In the genomic region with DNA sequence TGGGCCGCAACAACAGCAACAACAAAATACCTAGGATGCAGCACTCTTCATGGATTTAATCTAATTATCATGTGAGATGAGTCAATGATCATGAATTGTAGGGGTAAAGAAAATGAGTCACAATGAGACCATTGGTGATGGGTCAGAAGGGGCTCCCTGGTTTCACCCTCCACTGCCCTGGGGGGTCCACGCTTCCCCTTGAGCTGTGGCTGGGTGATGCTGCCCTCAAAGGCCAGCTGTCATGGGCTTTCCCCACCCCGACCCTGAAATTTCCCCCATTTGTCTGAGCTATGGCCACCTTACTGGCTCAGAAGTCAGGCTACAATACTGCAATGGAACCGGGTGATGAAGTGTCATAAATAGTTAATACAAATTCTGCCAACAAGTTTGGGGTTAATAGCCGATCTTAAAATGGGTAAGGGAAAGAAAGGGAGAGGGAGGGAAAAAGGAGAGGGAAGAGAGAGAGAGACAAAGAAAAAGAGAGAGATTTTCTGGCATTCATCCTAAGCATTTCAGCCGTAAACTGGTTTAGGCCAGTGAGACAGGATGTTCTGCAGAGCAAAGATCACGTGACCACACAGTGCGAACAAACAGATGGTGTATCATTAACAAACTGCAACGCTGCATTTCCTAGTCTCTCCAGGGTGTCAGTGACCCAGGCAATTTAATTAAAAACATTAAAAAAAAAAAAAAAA, we compare ENCODE assay signal across 1 cellular context.
TF ChIP-seq lines count a peak whose summit lies in the region.

No MANE protein-coding gene starts in this region.

TF ChIP-seq in HepG2, 621 proteins besides CTCF, POLR2A, EP300 and RAD21 (continued from another document and continues in another):
- TF ChIP-seq, protein P1, sequence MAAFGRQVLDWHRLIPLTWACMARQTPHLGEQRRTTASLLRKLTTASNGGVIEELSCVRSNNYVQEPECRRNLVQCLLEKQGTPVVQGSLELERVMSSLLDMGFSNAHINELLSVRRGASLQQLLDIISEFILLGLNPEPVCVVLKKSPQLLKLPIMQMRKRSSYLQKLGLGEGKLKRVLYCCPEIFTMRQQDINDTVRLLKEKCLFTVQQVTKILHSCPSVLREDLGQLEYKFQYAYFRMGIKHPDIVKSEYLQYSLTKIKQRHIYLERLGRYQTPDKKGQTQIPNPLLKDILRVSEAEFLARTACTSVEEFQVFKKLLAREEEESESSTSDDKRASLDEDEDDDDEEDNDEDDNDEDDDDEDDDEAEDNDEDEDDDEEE (CRISPR knock-in tag; IDR thresholded peaks at IDR 0.05), result no peak
- TF ChIP-seq ZSCAN30 (CRISPR knock-in tag; IDR thresholded peaks at IDR 0.05), result no peak
- TF ChIP-seq ZNF878 (CRISPR knock-in tag; IDR thresholded peaks at IDR 0.05), result no peak
- TF ChIP-seq, protein P2, sequence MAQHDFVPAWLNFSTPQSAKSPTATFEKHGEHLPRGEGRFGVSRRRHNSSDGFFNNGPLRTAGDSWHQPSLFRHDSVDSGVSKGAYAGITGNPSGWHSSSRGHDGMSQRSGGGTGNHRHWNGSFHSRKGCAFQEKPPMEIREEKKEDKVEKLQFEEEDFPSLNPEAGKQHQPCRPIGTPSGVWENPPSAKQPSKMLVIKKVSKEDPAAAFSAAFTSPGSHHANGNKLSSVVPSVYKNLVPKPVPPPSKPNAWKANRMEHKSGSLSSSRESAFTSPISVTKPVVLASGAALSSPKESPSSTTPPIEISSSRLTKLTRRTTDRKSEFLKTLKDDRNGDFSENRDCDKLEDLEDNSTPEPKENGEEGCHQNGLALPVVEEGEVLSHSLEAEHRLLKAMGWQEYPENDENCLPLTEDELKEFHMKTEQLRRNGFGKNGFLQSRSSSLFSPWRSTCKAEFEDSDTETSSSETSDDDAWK (CRISPR knock-in tag; IDR thresholded peaks at IDR 0.05), result no peak
- TF ChIP-seq THAP11 (CRISPR knock-in tag; IDR thresholded peaks at IDR 0.05), result no peak
- TF ChIP-seq IKZF1 (IDR thresholded peaks at IDR 0.05), result no peak
- no peak for TF ChIP-seq CREB1 (IDR thresholded peaks at IDR 0.05)
- no peak; the same call in 1 of the 2 replicates for TF ChIP-seq CREB1 (CRISPR knock-in tag; IDR thresholded peaks at IDR 0.05)
- no peak for TF ChIP-seq MED13 (CRISPR knock-in tag; IDR thresholded peaks at IDR 0.05)
- no peak for TF ChIP-seq ZNF562 (CRISPR knock-in tag; IDR thresholded peaks at IDR 0.05; ENCODE audit: borderline replicate concordance)
- no peak for TF ChIP-seq TCF7 (IDR thresholded peaks at IDR 0.05; ENCODE audit: low read depth)
- no peak for TF ChIP-seq MTF2 (CRISPR knock-in tag; IDR thresholded peaks at IDR 0.05; ENCODE audit: borderline replicate concordance)
- TF ChIP-seq ZMYM3 (CRISPR knock-in tag; IDR thresholded peaks at IDR 0.05), result no peak
- no peak for TF ChIP-seq IRX3 (CRISPR knock-in tag; IDR thresholded peaks at IDR 0.05; ENCODE audit: borderline replicate concordance, low read depth)
- TF ChIP-seq, protein P3, sequence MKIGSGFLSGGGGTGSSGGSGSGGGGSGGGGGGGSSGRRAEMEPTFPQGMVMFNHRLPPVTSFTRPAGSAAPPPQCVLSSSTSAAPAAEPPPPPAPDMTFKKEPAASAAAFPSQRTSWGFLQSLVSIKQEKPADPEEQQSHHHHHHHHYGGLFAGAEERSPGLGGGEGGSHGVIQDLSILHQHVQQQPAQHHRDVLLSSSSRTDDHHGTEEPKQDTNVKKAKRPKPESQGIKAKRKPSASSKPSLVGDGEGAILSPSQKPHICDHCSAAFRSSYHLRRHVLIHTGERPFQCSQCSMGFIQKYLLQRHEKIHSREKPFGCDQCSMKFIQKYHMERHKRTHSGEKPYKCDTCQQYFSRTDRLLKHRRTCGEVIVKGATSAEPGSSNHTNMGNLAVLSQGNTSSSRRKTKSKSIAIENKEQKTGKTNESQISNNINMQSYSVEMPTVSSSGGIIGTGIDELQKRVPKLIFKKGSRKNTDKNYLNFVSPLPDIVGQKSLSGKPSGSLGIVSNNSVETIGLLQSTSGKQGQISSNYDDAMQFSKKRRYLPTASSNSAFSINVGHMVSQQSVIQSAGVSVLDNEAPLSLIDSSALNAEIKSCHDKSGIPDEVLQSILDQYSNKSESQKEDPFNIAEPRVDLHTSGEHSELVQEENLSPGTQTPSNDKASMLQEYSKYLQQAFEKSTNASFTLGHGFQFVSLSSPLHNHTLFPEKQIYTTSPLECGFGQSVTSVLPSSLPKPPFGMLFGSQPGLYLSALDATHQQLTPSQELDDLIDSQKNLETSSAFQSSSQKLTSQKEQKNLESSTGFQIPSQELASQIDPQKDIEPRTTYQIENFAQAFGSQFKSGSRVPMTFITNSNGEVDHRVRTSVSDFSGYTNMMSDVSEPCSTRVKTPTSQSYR (CRISPR knock-in tag; IDR thresholded peaks at IDR 0.05; ENCODE audit: borderline replicate concordance), result no peak
- TF ChIP-seq, protein P4, sequence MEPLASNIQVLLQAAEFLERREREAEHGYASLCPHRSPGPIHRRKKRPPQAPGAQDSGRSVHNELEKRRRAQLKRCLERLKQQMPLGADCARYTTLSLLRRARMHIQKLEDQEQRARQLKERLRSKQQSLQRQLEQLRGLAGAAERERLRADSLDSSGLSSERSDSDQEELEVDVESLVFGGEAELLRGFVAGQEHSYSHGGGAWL (CRISPR knock-in tag; IDR thresholded peaks at IDR 0.05), result no peak
- TF ChIP-seq FOXP1 (IDR thresholded peaks at IDR 0.05), result no peak
- no peak for TF ChIP-seq FOXP1 (CRISPR knock-in tag; IDR thresholded peaks at IDR 0.05)
- no peak for TF ChIP-seq ZNF598 (CRISPR knock-in tag; IDR thresholded peaks at IDR 0.05; ENCODE audit: borderline replicate concordance)
- no peak for TF ChIP-seq ZNF569 (CRISPR knock-in tag; IDR thresholded peaks at IDR 0.05; ENCODE audit: borderline replicate concordance)
- TF ChIP-seq ZNF709 (CRISPR knock-in tag; IDR thresholded peaks at IDR 0.05), result no peak
- no peak for TF ChIP-seq SCMH1 (CRISPR knock-in tag; IDR thresholded peaks at IDR 0.05; ENCODE audit: borderline replicate concordance)
- TF ChIP-seq TP53 (CRISPR knock-in tag; conservative IDR thresholded peaks at IDR 0.05), result no peak
- no peak for TF ChIP-seq ZFYVE20 (CRISPR knock-in tag; IDR thresholded peaks at IDR 0.05; ENCODE audit: borderline replicate concordance, low read depth)
- TF ChIP-seq, protein P5, sequence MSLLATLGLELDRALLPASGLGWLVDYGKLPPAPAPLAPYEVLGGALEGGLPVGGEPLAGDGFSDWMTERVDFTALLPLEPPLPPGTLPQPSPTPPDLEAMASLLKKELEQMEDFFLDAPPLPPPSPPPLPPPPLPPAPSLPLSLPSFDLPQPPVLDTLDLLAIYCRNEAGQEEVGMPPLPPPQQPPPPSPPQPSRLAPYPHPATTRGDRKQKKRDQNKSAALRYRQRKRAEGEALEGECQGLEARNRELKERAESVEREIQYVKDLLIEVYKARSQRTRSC (CRISPR knock-in tag; IDR thresholded peaks at IDR 0.05; ENCODE audit: low read depth), result no peak
- no peak for TF ChIP-seq ZNF780A (CRISPR knock-in tag; IDR thresholded peaks at IDR 0.05)
- TF ChIP-seq RBM39 (IDR thresholded peaks at IDR 0.05; ENCODE audit: low read depth, low read length, poor library complexity, severe bottlenecking), result no peak
- TF ChIP-seq, protein P6, sequence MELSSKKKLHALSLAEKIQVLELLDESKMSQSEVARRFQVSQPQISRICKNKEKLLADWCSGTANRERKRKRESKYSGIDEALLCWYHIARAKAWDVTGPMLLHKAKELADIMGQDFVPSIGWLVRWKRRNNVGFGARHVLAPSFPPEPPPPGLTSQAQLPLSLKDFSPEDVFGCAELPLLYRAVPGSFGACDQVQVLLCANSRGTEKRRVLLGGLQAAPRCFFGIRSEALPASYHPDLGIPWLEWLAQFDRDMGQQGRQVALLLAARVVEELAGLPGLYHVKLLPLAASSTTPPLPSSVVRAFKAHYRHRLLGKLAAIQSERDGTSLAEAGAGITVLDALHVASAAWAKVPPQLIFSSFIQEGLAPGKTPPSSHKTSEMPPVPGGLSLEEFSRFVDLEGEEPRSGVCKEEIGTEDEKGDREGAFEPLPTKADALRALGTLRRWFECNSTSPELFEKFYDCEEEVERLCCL (CRISPR knock-in tag; IDR thresholded peaks at IDR 0.05; ENCODE audit: borderline replicate concordance), result no peak; the same call in 1 of the 2 replicates
- TF ChIP-seq MED1 (CRISPR knock-in tag; IDR thresholded peaks at IDR 0.05), result no peak; the same call in none of the 2 replicates
- no peak for TF ChIP-seq CEBPB (IDR thresholded peaks at IDR 0.05; ENCODE audit: borderline replicate concordance, low read depth, low read length)
- TF ChIP-seq GPN1 (CRISPR knock-in tag; IDR thresholded peaks at IDR 0.05; ENCODE audit: borderline replicate concordance), result no peak
- TF ChIP-seq ZNF605 (CRISPR knock-in tag; IDR thresholded peaks at IDR 0.05), result no peak
- no peak for TF ChIP-seq ZFY (CRISPR knock-in tag; IDR thresholded peaks at IDR 0.05)
- TF ChIP-seq ZNF616 (CRISPR knock-in tag; IDR thresholded peaks at IDR 0.05; ENCODE audit: low read depth), result no peak
- no peak for TF ChIP-seq KMT2B (CRISPR knock-in tag; IDR thresholded peaks at IDR 0.05)
- TF ChIP-seq, protein P7, sequence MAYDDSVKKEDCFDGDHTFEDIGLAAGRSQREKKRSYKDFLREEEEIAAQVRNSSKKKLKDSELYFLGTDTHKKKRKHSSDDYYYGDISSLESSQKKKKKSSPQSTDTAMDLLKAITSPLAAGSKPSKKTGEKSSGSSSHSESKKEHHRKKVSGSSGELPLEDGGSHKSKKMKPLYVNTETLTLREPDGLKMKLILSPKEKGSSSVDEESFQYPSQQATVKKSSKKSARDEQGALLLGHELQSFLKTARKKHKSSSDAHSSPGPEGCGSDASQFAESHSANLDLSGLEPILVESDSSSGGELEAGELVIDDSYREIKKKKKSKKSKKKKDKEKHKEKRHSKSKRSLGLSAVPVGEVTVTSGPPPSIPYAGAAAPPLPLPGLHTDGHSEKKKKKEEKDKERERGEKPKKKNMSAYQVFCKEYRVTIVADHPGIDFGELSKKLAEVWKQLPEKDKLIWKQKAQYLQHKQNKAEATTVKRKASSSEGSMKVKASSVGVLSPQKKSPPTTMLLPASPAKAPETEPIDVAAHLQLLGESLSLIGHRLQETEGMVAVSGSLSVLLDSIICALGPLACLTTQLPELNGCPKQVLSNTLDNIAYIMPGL (CRISPR knock-in tag; IDR thresholded peaks at IDR 0.05; ENCODE audit: borderline replicate concordance in 1 of 2, low read depth in 1 of 2), result peak in 1 of 2 experiments; percentile 18; a peak in 1 of 4 replicates
- TF ChIP-seq KLF11 (CRISPR knock-in tag; IDR thresholded peaks at IDR 0.05), result no peak
- TF ChIP-seq, protein P8, sequence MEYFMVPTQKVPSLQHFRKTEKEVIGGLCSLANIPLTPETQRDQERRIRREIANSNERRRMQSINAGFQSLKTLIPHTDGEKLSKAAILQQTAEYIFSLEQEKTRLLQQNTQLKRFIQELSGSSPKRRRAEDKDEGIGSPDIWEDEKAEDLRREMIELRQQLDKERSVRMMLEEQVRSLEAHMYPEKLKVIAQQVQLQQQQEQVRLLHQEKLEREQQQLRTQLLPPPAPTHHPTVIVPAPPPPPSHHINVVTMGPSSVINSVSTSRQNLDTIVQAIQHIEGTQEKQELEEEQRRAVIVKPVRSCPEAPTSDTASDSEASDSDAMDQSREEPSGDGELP (IDR thresholded peaks at IDR 0.05; ENCODE audit: borderline replicate concordance, low read depth), result no peak
- TF ChIP-seq ONECUT2 (CRISPR knock-in tag; IDR thresholded peaks at IDR 0.05), result no peak
- TF ChIP-seq HNRNPH1 (optimal IDR thresholded peaks at IDR 0.05; ENCODE audit: low read depth, low read length), result no peak
- TF ChIP-seq NONO (IDR thresholded peaks at IDR 0.05), result no peak
- TF ChIP-seq NONO (CRISPR knock-in tag; conservative IDR thresholded peaks at IDR 0.05), result no peak
- TF ChIP-seq, protein P9, sequence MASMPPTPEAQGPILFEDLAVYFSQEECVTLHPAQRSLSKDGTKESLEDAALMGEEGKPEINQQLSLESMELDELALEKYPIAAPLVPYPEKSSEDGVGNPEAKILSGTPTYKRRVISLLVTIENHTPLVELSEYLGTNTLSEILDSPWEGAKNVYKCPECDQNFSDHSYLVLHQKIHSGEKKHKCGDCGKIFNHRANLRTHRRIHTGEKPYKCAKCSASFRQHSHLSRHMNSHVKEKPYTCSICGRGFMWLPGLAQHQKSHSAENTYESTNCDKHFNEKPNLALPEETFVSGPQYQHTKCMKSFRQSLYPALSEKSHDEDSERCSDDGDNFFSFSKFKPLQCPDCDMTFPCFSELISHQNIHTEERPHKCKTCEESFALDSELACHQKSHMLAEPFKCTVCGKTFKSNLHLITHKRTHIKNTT (CRISPR knock-in tag; IDR thresholded peaks at IDR 0.05), result no peak
- TF ChIP-seq SKI (IDR thresholded peaks at IDR 0.05; ENCODE audit: partially characterized antibody), result no peak
- TF ChIP-seq ZNF251 (CRISPR knock-in tag; IDR thresholded peaks at IDR 0.05), result no peak
- TF ChIP-seq, protein P10, sequence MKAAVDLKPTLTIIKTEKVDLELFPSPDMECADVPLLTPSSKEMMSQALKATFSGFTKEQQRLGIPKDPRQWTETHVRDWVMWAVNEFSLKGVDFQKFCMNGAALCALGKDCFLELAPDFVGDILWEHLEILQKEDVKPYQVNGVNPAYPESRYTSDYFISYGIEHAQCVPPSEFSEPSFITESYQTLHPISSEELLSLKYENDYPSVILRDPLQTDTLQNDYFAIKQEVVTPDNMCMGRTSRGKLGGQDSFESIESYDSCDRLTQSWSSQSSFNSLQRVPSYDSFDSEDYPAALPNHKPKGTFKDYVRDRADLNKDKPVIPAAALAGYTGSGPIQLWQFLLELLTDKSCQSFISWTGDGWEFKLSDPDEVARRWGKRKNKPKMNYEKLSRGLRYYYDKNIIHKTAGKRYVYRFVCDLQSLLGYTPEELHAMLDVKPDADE (CRISPR knock-in tag; IDR thresholded peaks at IDR 0.05), result no peak
- no peak for TF ChIP-seq NR2C2 (CRISPR knock-in tag; IDR thresholded peaks at IDR 0.05; ENCODE audit: borderline replicate concordance)
- TF ChIP-seq NFIB (CRISPR knock-in tag; IDR thresholded peaks at IDR 0.05; ENCODE audit: borderline replicate concordance), result no peak
- 0 out of 2 replicates have a peak, but pooled peaks have one; percentile 10 for TF ChIP-seq HMG20A (CRISPR knock-in tag; IDR thresholded peaks at IDR 0.05; ENCODE audit: borderline replicate concordance)
- TF ChIP-seq, protein P11, sequence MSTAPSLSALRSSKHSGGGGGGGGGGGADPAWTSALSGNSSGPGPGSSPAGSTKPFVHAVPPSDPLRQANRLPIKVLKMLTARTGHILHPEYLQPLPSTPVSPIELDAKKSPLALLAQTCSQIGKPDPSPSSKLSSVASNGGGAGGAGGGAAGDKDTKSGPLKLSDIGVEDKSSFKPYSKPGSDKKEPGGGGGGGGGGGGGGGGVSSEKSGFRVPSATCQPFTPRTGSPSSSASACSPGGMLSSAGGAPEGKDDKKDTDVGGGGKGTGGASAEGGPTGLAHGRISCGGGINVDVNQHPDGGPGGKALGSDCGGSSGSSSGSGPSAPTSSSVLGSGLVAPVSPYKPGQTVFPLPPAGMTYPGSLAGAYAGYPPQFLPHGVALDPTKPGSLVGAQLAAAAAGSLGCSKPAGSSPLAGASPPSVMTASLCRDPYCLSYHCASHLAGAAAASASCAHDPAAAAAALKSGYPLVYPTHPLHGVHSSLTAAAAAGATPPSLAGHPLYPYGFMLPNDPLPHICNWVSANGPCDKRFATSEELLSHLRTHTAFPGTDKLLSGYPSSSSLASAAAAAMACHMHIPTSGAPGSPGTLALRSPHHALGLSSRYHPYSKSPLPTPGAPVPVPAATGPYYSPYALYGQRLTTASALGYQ (CRISPR knock-in tag; IDR thresholded peaks at IDR 0.05), result no peak
